In the genomic region with DNA sequence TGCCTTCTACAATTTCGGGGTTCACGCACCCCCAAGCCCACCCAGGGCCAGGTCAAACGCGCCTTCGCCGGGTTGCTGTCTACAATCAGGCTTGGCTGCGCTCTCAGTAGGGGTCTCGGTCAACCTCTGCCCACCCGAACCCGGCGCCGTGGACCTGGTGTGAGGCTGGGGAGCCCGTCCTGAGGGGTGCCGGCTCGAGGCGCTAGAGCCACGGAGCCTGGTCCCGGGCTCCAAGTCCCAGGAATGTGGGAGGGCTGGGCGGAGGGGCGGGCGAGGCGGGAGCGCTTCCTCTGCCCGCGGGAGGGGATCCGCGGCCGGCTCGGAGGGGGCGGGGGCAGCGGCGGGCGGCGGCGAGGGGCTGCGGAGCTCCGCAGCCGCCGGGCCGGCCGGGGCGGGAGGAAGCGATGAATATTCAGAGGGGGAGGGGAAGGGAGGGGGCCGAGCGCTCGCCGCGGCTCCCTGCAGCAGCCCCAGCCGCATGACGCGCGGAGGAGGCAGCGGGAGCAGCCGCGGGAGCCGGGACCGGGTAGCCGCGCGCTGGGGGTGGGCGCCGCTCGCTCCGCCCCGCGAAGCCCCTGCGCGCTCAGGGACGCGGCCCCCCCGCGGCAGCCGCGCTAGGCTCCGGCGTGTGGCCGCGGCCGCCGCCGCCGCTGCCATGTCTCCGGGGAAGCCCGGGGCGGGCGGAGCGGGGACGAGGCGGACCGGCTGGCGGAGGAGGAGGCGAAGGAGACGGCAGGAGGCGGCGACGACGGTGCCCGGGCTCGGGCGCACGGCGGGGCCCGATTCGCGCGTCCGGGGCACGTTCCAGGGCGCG, we compare ENCODE assay signal across 8 cellular contexts. TPM values are rescaled to one million over a fixed set of nuclear protein-coding genes. Genes with fewer than 3 reads are reported as not detected.
DNase-seq lines count a peak whose midpoint lies in the region; ATAC-seq and TF ChIP-seq lines count a peak whose summit lies in the region.

PTPRJ (plus strand) TSS at position 467 of the 814 bp plus-strand sequence. CDS start 354 bp downstream, outside the sequence.

- TF ChIP-seq CTCF in LNCaP clone FGC (IDR thresholded peaks at IDR 0.05; ENCODE audit: control insufficient read depth, extremely low read depth, insufficient read depth) (peak; percentile 9; the same call in 1 of the 2 replicates), kidney epithelial cell (IDR thresholded peaks at IDR 0.05; ENCODE audit: insufficient read depth, low read length, poor library complexity, severe bottlenecking) (no peak)

- H3K4me3 ChIP-seq in LNCaP clone FGC (ENCODE audit: low read depth, low read length) (peak within 1 kb of the TSS; percentile 71), kidney epithelial cell (ENCODE audit: low read depth, low read length) (peak within 1 kb of the TSS; percentile 88)

- H3K27ac Mint-ChIP-seq in central memory CD8-positive, alpha-beta T cell (ENCODE audit: low read depth), result peak within 1 kb of the TSS; percentile 80

- ATAC-seq in GM21723 (IDR thresholded peaks at IDR 0.05; ENCODE audit: unreplicated experiment), result peak; percentile 58
- ATAC-seq in central memory CD8-positive, alpha-beta T cell (replicated peaks; ENCODE audit: extremely low read depth, poor library complexity, severe bottlenecking), result peak; percentile 54

- H3K9me3 Mint-ChIP-seq in central memory CD8-positive, alpha-beta T cell, result no peaks in the 10 kb centered on the region

- peak within 1 kb of the TSS; percentile 84 for H3K4me3 Mint-ChIP-seq in central memory CD8-positive, alpha-beta T cell

- no peaks in the 10 kb centered on the region for H3K27me3 ChIP-seq in kidney epithelial cell (ENCODE audit: control insufficient read depth, insufficient read depth, low read length)

- H3K27me3 Mint-ChIP-seq in central memory CD8-positive, alpha-beta T cell, result no peaks in the 10 kb centered on the region

- peaks cover 34% of the 10 kb centered on the region for H3K4me1 Mint-ChIP-seq in central memory CD8-positive, alpha-beta T cell

- peak; percentile 69 for DNase-seq in EH (ENCODE audit: low read depth)
- no peak for DNase-seq in LNCaP clone FGC (ENCODE audit: low read depth)
- peak; percentile 18 to 43 (median 33) for DNase-seq in activated CD4-positive, CD25-positive, alpha-beta regulatory T cell (lab: John Stamatoyannopoulos, UW)
- DNase-seq in central memory CD8-positive, alpha-beta T cell (ENCODE audit: low spot score in 2 of 2), result peak; percentile 54 to 56
- no peak for DNase-seq in kidney epithelial cell (ENCODE audit: low read depth)
- peak; percentile 68 for DNase-seq in stimulated activated CD4-positive, alpha-beta T cell treated with anti-CD3 and anti-CD28 coated beads, Interleukin-15, amount 100 ng/mL, for 24 hours
- DNase-seq in SKM-1 treated with dmso at 0.1 percent for 144 hours (lab: John Stamatoyannopoulos, UW; ENCODE audit: unreplicated experiment), result no peak

- peaks cover 3% of the 10 kb centered on the region for H3K36me3 Mint-ChIP-seq in central memory CD8-positive, alpha-beta T cell (ENCODE audit: insufficient read depth)

- peaks cover 4% of the 10 kb centered on the region for H3K36me3 ChIP-seq in kidney epithelial cell (ENCODE audit: control insufficient read depth, insufficient read depth, low read length)

RNA-seq across cellular contexts. Expression of gene PTPRJ, which starts in this region (rescaled TPM):
- total RNA-seq in kidney epithelial cell, result 42.3 and 49.6 TPM in 2 replicates

Comparison
In these comparisons a context has a peak if more than half of its experiments do, and no peak if none do; other contexts are left out.
1. DNase-seq: peak in EH (single experiment), activated CD4-positive, CD25-positive, alpha-beta regulatory T cell (4 of 4), central memory CD8-positive, alpha-beta T cell (2 of 2) and stimulated activated CD4-positive, alpha-beta T cell treated with anti-CD3 and anti-CD28 coated beads, Interleukin-15, amount 100 ng/mL, for 24 hours (single experiment); none in LNCaP clone FGC (single experiment), kidney epithelial cell (single experiment) and SKM-1 treated with dmso at 0.1 percent for 144 hours (single experiment).